ENCODE assay signal across 19 cellular contexts in the genomic region with DNA sequence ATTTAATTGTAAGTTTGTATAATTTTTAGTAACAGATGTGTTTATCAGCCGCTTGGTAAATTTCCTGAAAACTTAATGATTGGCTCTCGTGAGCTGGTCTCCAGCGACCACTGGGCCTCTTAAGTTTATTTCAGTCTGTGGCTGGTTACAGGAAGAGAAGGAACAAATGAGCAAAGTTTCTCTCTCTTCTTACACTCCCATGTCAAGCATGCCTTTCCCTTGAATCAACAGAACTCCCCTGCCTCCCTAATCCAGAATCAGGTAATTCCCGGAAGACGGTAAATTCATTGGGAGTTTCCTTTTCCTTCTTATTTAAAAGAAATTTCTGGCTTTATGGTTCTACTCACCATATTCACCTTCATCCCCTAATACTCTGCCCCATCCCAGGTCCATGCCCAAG.
"Had no signal": no experiment of that assay in that cellular context is flagged by ENCODE, and none has a peak within 500 bp of the region (broad histone marks: within the 10 kb centered on the region; RNA-seq: fewer than 3 reads in every experiment).

No MANE protein-coding gene starts in this region.

- H3K27ac ChIP-seq: colonic mucosa, esophagus squamous epithelium, foreskin keratinocyte, heart left ventricle, spleen, tibial artery had no signal

- DNase-seq: colonic mucosa; dermis blood vessel endothelial cell; esophagus squamous epithelium; foreskin keratinocyte; heart left ventricle; hippocampal formation; mammary epithelial cell; natural killer cell; right cardiac atrium; spleen; stimulated activated CD4-positive, alpha-beta T cell treated with anti-CD3 and anti-CD28 coated beads, Interleukin-15, amount 100 ng/mL, for 24 hours; stimulated activated CD4-positive, alpha-beta T cell treated with anti-CD3 and anti-CD28 coated beads, Interleukin-1b, Interleukin-23, amount 100 ng/mL, for 48 hours; stimulated activated CD4-positive, alpha-beta T cell treated with anti-CD3 and anti-CD28 coated beads, Interleukin-4, amount 100 ng/mL, for 24 hours; tibial artery had no signal

- H3K9me3 Mint-ChIP-seq: natural killer cell; neural crest cell; stimulated activated memory B cell treated with anti-CD40 and anti-IgM and Interleukin-4, amounts not matched to agents 10 μg/mL and 1 μg/mL and 100 μg/mL, for 72 hours; stimulated activated naive CD8-positive, alpha-beta T cell treated with anti-CD3 and anti-CD28 coated beads, Interleukin-15, Interleukin-2, amounts not matched to agents 100 ng/mL and 50 ng/mL, for 24 hours had no signal

- H3K9me3 ChIP-seq: colonic mucosa, esophagus squamous epithelium, heart left ventricle, spleen, tibial artery had no signal

- H3K4me3 ChIP-seq: colonic mucosa, esophagus squamous epithelium, heart left ventricle, spleen, tibial artery had no signal

- H3K36me3 ChIP-seq: colonic mucosa, esophagus squamous epithelium, heart left ventricle, spleen, tibial artery had no signal

- H3K4me1 Mint-ChIP-seq: neural crest cell; stimulated activated memory B cell treated with anti-CD40 and anti-IgM and Interleukin-4, amounts not matched to agents 10 μg/mL and 1 μg/mL and 100 μg/mL, for 72 hours had no signal

- H3K36me3 Mint-ChIP-seq: mesothelial cell of epicardium; natural killer cell; stimulated activated memory B cell treated with anti-CD40 and anti-IgM and Interleukin-4, amounts not matched to agents 10 μg/mL and 1 μg/mL and 100 μg/mL, for 72 hours had no signal

- ATAC-seq: foreskin keratinocyte, heart left ventricle, left lobe of liver, natural killer cell, right cardiac atrium had no signal

- H3K27ac Mint-ChIP-seq: mesothelial cell of epicardium; natural killer cell; stimulated activated memory B cell treated with anti-CD40 and anti-IgM and Interleukin-4, amounts not matched to agents 10 μg/mL and 1 μg/mL and 100 μg/mL, for 72 hours; stimulated activated naive CD8-positive, alpha-beta T cell treated with anti-CD3 and anti-CD28 coated beads, Interleukin-15, Interleukin-2, amounts not matched to agents 100 ng/mL and 50 ng/mL, for 24 hours had no signal

- H3K4me3 Mint-ChIP-seq: mesothelial cell of epicardium; natural killer cell; neural crest cell; stimulated activated memory B cell treated with anti-CD40 and anti-IgM and Interleukin-4, amounts not matched to agents 10 μg/mL and 1 μg/mL and 100 μg/mL, for 72 hours; stimulated activated naive CD8-positive, alpha-beta T cell treated with anti-CD3 and anti-CD28 coated beads, Interleukin-15, Interleukin-2, amounts not matched to agents 100 ng/mL and 50 ng/mL, for 24 hours had no signal

- H3K4me1 ChIP-seq: colonic mucosa, esophagus squamous epithelium, foreskin keratinocyte, tibial artery had no signal

- H3K27me3 ChIP-seq: colonic mucosa, foreskin keratinocyte, heart left ventricle, spleen, tibial artery had no signal
